In genomic region chr10:63439607-63440006, GRCh38 we compare ENCODE assay signal across 19 cellular contexts. TPM values are rescaled to one million over a fixed set of nuclear protein-coding genes. Genes with fewer than 3 reads are reported as not detected.
A peak's percentile ranks its signal among the peaks of the same experiment; 100 is the strongest.
DNase-seq lines count a peak whose midpoint lies in the region; ATAC-seq, FAIRE-seq and TF ChIP-seq lines count a peak whose summit lies in the region.
"Had no signal": no experiment of that assay in that cellular context is flagged by ENCODE, and none has a peak within 500 bp of the region (broad histone marks: within the 10 kb centered on the region; RNA-seq: fewer than 3 reads in every experiment).

No MANE protein-coding gene starts in this region.

- H3K4me1 ChIP-seq in ACC112 (ENCODE audit: control insufficient read depth, insufficient read depth, low read length, unreplicated experiment) (peaks cover 47% of the 10 kb centered on the region), HCT116 (ENCODE audit: control insufficient read depth in 1 of 2, insufficient read depth in 2 of 2, low read length in 2 of 2) (peaks cover 37 to 58% of the 10 kb centered on the region in 2 experiments), K562 (replicated peaks in 1 of 2; ENCODE audit: control insufficient read depth in 2 of 2, insufficient read depth in 2 of 2, low read length in 2 of 2) (peaks cover 9 to 17% of the 10 kb centered on the region in 2 experiments; a peak in 4 of 5 replicates), mesendoderm (ENCODE audit: control insufficient read depth, low read depth, low read length) (peaks cover 22% of the 10 kb centered on the region)

- H3K9me3 ChIP-seq in HCT116 (ENCODE audit: control insufficient read depth in 1 of 2, insufficient read depth in 1 of 2, low read depth in 1 of 2, low read length in 2 of 2) (no peaks in the 10 kb centered on the region), K562 (replicated peaks; ENCODE audit: control insufficient read depth, insufficient read depth, low read depth, low read length) (no peaks in the 10 kb centered on the region)
- H3K9me3 ChIP-seq: A549 had no signal

- H3K79me2 ChIP-seq in ACC112 (ENCODE audit: control insufficient read depth, insufficient read depth, low read length, unreplicated experiment) = peaks cover 85% of the 10 kb centered on the region
- peaks cover 87% of the 10 kb centered on the region for H3K79me2 ChIP-seq in HCT116 (ENCODE audit: insufficient read depth, low read length)
- peaks cover 89% of the 10 kb centered on the region for H3K79me2 ChIP-seq in K562 (ENCODE audit: control insufficient read depth, insufficient read depth, low read length)
- peaks cover 46% of the 10 kb centered on the region for H3K79me2 ChIP-seq in mesendoderm (ENCODE audit: control insufficient read depth, insufficient read depth, low read length)

- no peak overlapping the region for H3K56ac ChIP-seq in mesendoderm (ENCODE audit: low read length)

- WGBS in K562 (ENCODE audit: insufficient coverage, low coverage, missing lambda C conversion rate) = 76% methylated on average over 3 of the region's 3 CpGs
- 100% methylated on average over 1 of the region's 3 CpGs for WGBS in mesendoderm (ENCODE audit: extremely low coverage, insufficient coverage, low lambda C conversion rate)

- peak overlapping the region; percentile 11 for H2BK5ac ChIP-seq in mesendoderm (ENCODE audit: low read length)

- TF ChIP-seq RAD21 in HCT116 (IDR thresholded peaks at IDR 0.05; ENCODE audit: low read depth) (no peak), K562 (CRISPR knock-in tag; conservative IDR thresholded peaks at IDR 0.05 in 1 of 2, IDR thresholded peaks at IDR 0.05 in 1 of 2) (no peak)

- H4K20me1 ChIP-seq in HCT116 (ENCODE audit: insufficient read depth) (no peaks in the 10 kb centered on the region), K562 (replicated peaks; ENCODE audit: control insufficient read depth, insufficient read depth, low read length) (peaks cover 14% of the 10 kb centered on the region)

- CTCF ChIA-PET in HCT116 (lab: Charles Lee) = no interaction called here
- CTCF ChIA-PET in K562 (lab: Yijun Ruan, JAX; ENCODE audit: low intra/inter-chr PET ratio) = no interaction called here

- no peak overlapping the region for H2AFZ ChIP-seq in ACC112 (ENCODE audit: low read length, unreplicated experiment)
- H2AFZ ChIP-seq in HCT116 (ENCODE audit: low read depth, low read length, poor library complexity, severe bottlenecking) = no peak overlapping the region
- no peak overlapping the region for H2AFZ ChIP-seq in K562 (ENCODE audit: low read depth, low read length)
- H2AFZ ChIP-seq: GM23338 had no signal

- POLR2A ChIA-PET in HCT116 (lab: Charles Lee) (no interaction called here), K562 (lab: Yijun Ruan, JAX) (no interaction called here)

- H4K8ac ChIP-seq in mesendoderm (ENCODE audit: low read depth, low read length) = no peak overlapping the region

- no peak overlapping the region for H2BK120ac ChIP-seq in mesendoderm (ENCODE audit: low read depth, low read length)

- TF ChIP-seq POLR2A in HCT116 (IDR thresholded peaks at IDR 0.05; ENCODE audit: borderline replicate concordance, extremely low read depth, insufficient read depth, insufficient read length) (no peak), K562 (conservative IDR thresholded peaks at IDR 0.05) (no peak)

- in situ Hi-C loops in K562 (cut with MboI) = no loop called here

- no peak for TF ChIP-seq EP300 in K562 (IDR thresholded peaks at IDR 0.05; ENCODE audit: low read length)

- no peak for ATAC-seq in HCT116
- ATAC-seq in K562 = no peak
- no peak for ATAC-seq in GM21423 (IDR thresholded peaks at IDR 0.05; ENCODE audit: unreplicated experiment)
- no peak for ATAC-seq in HG03135 (IDR thresholded peaks at IDR 0.05; ENCODE audit: unreplicated experiment)
- ATAC-seq: A549, GM23338 had no signal

- H2BK15ac ChIP-seq in mesendoderm (replicated peaks; ENCODE audit: low read depth) = no peak overlapping the region

- no peak overlapping the region for H4K5ac ChIP-seq in mesendoderm (ENCODE audit: low read length)

- H3K27me3 ChIP-seq in ACC112 (ENCODE audit: insufficient read depth, low read length) (no peaks in the 10 kb centered on the region), HCT116 (ENCODE audit: insufficient read depth, low read length) (no peaks in the 10 kb centered on the region), K562 (ENCODE audit: control insufficient read depth in 2 of 2, insufficient read depth in 2 of 2, low read length in 2 of 2) (no peaks in the 10 kb centered on the region), mesendoderm (ENCODE audit: insufficient read depth, low read length, poor library complexity) (no peaks in the 10 kb centered on the region)

- no peak for FAIRE-seq in K562 (lab: Jason Lieb, UNC)
- FAIRE-seq: A549, GM12892 had no signal

- TF ChIP-seq CTCF in HCT116 (IDR thresholded peaks at IDR 0.05 in 2 of 3, conservative IDR thresholded peaks at IDR 0.05 in 1 of 3; ENCODE audit: borderline replicate concordance in 1 of 3, insufficient read depth in 1 of 3, low read depth in 2 of 3, low read length in 2 of 3) = no peak
- no peak for TF ChIP-seq CTCF in K562 (IDR thresholded peaks at IDR 0.05 in 2 of 3, conservative IDR thresholded peaks at IDR 0.05 in 1 of 3; ENCODE audit: insufficient read depth in 2 of 3, low read depth in 1 of 3, low read length in 3 of 3)

- H3K9me2 ChIP-seq in HCT116 (ENCODE audit: insufficient read depth) = no peaks in the 10 kb centered on the region

- no TSS peak for BruUV-seq in HCT116 (replicated peaks; lab: Mats Ljungman, UMichigan)
- no TSS peak for BruUV-seq in K562 (replicated peaks; lab: Mats Ljungman, UMichigan)

- H3K18ac ChIP-seq in mesendoderm (ENCODE audit: low read length) = no peak overlapping the region

- H2AK5ac ChIP-seq in mesendoderm (ENCODE audit: low read length) = no peak overlapping the region

- H3K36me3 ChIP-seq in ACC112 (ENCODE audit: insufficient read depth, low read length) = no peaks in the 10 kb centered on the region
- H3K36me3 ChIP-seq in HCT116 (ENCODE audit: control insufficient read depth in 1 of 2, insufficient read depth in 2 of 2, low read length in 2 of 2) = no peaks in the 10 kb centered on the region
- no peaks in the 10 kb centered on the region; the same call in 2 of the 3 replicates for H3K36me3 ChIP-seq in K562 (ENCODE audit: control insufficient read depth, insufficient read depth, low read length)
- no peaks in the 10 kb centered on the region for H3K36me3 ChIP-seq in mesendoderm (ENCODE audit: control insufficient read depth, insufficient read depth, low read length)

- H3K23ac ChIP-seq in mesendoderm (ENCODE audit: low read length) = no peak overlapping the region

- H3K27ac ChIP-seq in ACC112 (ENCODE audit: low read depth, low read length) (peak overlapping the region; percentile 4; the same call in 1 of the 2 replicates), HCT116 (ENCODE audit: low read depth, low read length) (peak overlapping the region; percentile 38; the same call in 1 of the 2 replicates), K562 (ENCODE audit: extremely low read depth, low read depth, low read length) (no peak overlapping the region), mesendoderm (ENCODE audit: low read depth, low read length) (no peak overlapping the region)
- H3K27ac ChIP-seq: A549 had no signal

- intact Hi-C loops in HCT116 (cut with micrococcal nuclease) (no loop called here), K562 (cut with micrococcal nuclease) (no loop called here)

- H3K79me1 ChIP-seq in mesendoderm (ENCODE audit: low read length) = no peaks in the 10 kb centered on the region

- RAD21 ChIA-PET in HCT116 (lab: Charles Lee; ENCODE audit: low non-redundant PET in 1 of 2, low total read pairs in 2 of 2, uncharacterized antibody in 2 of 2, unreplicated experiment in 2 of 2) = no interaction called here

- DNase-seq in HCT116 (ENCODE audit: low read depth, low spot score) (no peak), K562 (ENCODE audit: extremely low read depth in 1 of 4, low spot score in 3 of 4) (no peak), mesendoderm (no peak), NCI-H69 (lab: John Stamatoyannopoulos, UW) (no peak), NCI-H446 treated with DMSO at 0.1 percent for 48 hours (lab: John Stamatoyannopoulos, UW) (no peak)
- DNase-seq: 8988T; C1 segment of cervical spinal cord; Calu3; CD4-positive, alpha-beta memory T cell; COR-L47; DMS53; DMS79 treated with DMSO at 0.1 percent for 48 hours; H9 had no signal

- H3K4ac ChIP-seq in mesendoderm (ENCODE audit: low read depth, low read length) = no peak overlapping the region

- H3K4me3 ChIP-seq in ACC112 (ENCODE audit: low read depth, low read length) = no peak overlapping the region
- H3K4me3 ChIP-seq in HCT116 (replicated peaks in 1 of 2; ENCODE audit: low read depth in 1 of 2, low read length in 2 of 2) = no peak overlapping the region
- H3K4me3 ChIP-seq in K562 = no peak overlapping the region
- H3K4me3 ChIP-seq in mesendoderm (ENCODE audit: low read length) = no peak overlapping the region
- H3K4me3 ChIP-seq: A549, GM23338 had no signal

- H3K9ac ChIP-seq in HCT116 (ENCODE audit: low read length) = no peak overlapping the region
- H3K9ac ChIP-seq in K562 (ENCODE audit: insufficient read depth in 1 of 2, low read depth in 2 of 2, low read length in 2 of 2) = no peak overlapping the region
- H3K9ac ChIP-seq in mesendoderm (ENCODE audit: low read length) = no peak overlapping the region

- H3K9me1 ChIP-seq in K562 (ENCODE audit: control insufficient read depth, insufficient read depth, low read length) = no peaks in the 10 kb centered on the region

- peak overlapping the region; percentile 71; the same call in 1 of the 2 replicates for H3K4me2 ChIP-seq in HCT116 (ENCODE audit: low read length)
- no peak overlapping the region for H3K4me2 ChIP-seq in K562 (ENCODE audit: insufficient read depth, low read length)
- no peak overlapping the region for H3K4me2 ChIP-seq in mesendoderm (ENCODE audit: low read length)

RNA-seq across cellular contexts. Expression of gene JMJD1C, which starts 26.2 kb away (rescaled TPM):
- total RNA-seq in HCT116 (2021; ENCODE audit: unreplicated experiment) = 66.3 TPM
- polyA plus RNA-seq in HCT116 (2012) = 12.5 and 19.0 TPM in 2 replicates
- total RNA-seq in K562 (2011; cell fraction: chromatin; rRNA removed; ENCODE audit: low replicate concordance) = 158 and 301 TPM in 2 replicates
- total RNA-seq in K562 (2011; cell fraction: nucleolus; rRNA removed) = 93.6 and 118 TPM in 2 replicates
- 154 and 227 TPM in 2 replicates for total RNA-seq in K562 (2011; cell fraction: nucleoplasm; rRNA removed)
- total RNA-seq in K562 (2014; rRNA removed) = 33.3 and 39.7 TPM in 2 replicates
- 68.0 and 79.3 TPM in 2 replicates for total RNA-seq in K562 (2014; rRNA removed; fragmentation: Illumina TruSeq; extraction: Trizol)
- total RNA-seq in K562 (2015; rRNA removed; fragmentation: Illumina TruSeq; extraction: Trizol) = 57.4 and 58.8 TPM in 2 replicates
- 46.0 and 47.2 TPM in 2 replicates for total RNA-seq in K562 (2021)
- 49.3 and 51.1 TPM in 2 replicates for polyA plus RNA-seq in K562 (2011; rRNA removed)
- polyA plus RNA-seq in K562 (2011; cell fraction: cytosol; rRNA removed) = 12.9 and 24.3 TPM in 2 replicates
- 53.4 and 73.5 TPM in 2 replicates for polyA plus RNA-seq in K562 (2011; cell fraction: nucleus; rRNA removed)
- 26.3 and 30.7 TPM in 2 replicates for polyA plus RNA-seq in K562 (2012)
- polyA plus RNA-seq in K562 (2014; fragmentation: Illumina TruSeq; extraction: Trizol) = 48.1 and 49.3 TPM in 2 replicates
- polyA plus RNA-seq in K562 (2014; fragmentation: Nextera tagmentation; extraction: Ambion mirVana) = 10 to 100 TPM; 25.3 to 38.5 TPM
- polyA plus RNA-seq in K562 (2014; rRNA removed) = 32.3 and 36.1 TPM in 2 replicates
- polyA minus RNA-seq in K562 (2011; rRNA and poly(A)+ RNA removed) = 164 and 189 TPM in 2 replicates
- polyA minus RNA-seq in K562 (2011; cell fraction: cytosol; rRNA and poly(A)+ RNA removed) = 36.8 and 39.6 TPM in 2 replicates
- 86.6 and 187 TPM in 2 replicates for polyA minus RNA-seq in K562 (2011; cell fraction: nucleus; rRNA and poly(A)+ RNA removed)
- polyA plus RNA-seq in mesendoderm (2013, experiment 1 of 2) = 65.5 TPM
- 68.5 TPM for polyA plus RNA-seq in mesendoderm (2013, experiment 2 of 2)

Comparison
In these comparisons a context has a peak if more than half of its experiments do, and no peak if none do; other contexts are left out.
1. H3K27ac ChIP-seq: peak in ACC112 (single experiment) and HCT116 (single experiment); none in K562 (single experiment) and mesendoderm (single experiment).